Comparison of ENCODE assay signal across 18 cellular contexts in genomic region chr12:71655495-71655894, GRCh38. TPM values are rescaled to one million over a fixed set of nuclear protein-coding genes. Genes with fewer than 3 reads are reported as not detected.
A peak's percentile ranks its signal among the peaks of the same experiment; 100 is the strongest.
DNase-seq lines count a peak whose midpoint lies in the region; ATAC-seq and TF ChIP-seq lines count a peak whose summit lies in the region.
"Had no signal": no experiment of that assay in that cellular context is flagged by ENCODE, and none has a peak within 500 bp of the region (broad histone marks: within the 10 kb centered on the region; RNA-seq: fewer than 3 reads in every experiment).

No MANE protein-coding gene starts in this region.

- H3K9me3 Mint-ChIP-seq in activated naive CD4-positive, alpha-beta T cell treated with anti-CD3 and anti-CD28 coated beads, Interleukin-2, amount 50 U/mL, for 24 hours: no peaks in the 10 kb centered on the region
- H3K9me3 Mint-ChIP-seq in activated naive CD4-positive, alpha-beta T cell treated with anti-CD3 and anti-CD28 coated beads, Interleukin-2, amount 50 U/mL, for 72 hours: no peaks in the 10 kb centered on the region
- no peaks in the 10 kb centered on the region for H3K9me3 Mint-ChIP-seq in T-cell
- H3K9me3 Mint-ChIP-seq in stimulated activated effector memory CD8-positive, alpha-beta T cell treated with anti-CD3 and anti-CD28 coated beads, Interleukin-12 subunit alpha, Interleukin-12 subunit beta, amount 100 ng/mL, for 72 hours: no peaks in the 10 kb centered on the region

- peak overlapping the region; percentile 23 for H3K4me3 ChIP-seq in coronary artery
- H3K4me3 ChIP-seq in vagina: no peak overlapping the region
- H3K4me3 ChIP-seq: sigmoid colon, thoracic aorta had no signal

- no peak for DNase-seq in activated naive CD4-positive, alpha-beta T cell treated with anti-CD3 and anti-CD28 coated beads, Interleukin-2, amount 50 U/mL, for 72 hours (ENCODE audit: low spot score in 2 of 2)
- DNase-seq in T-cell (no peak), coronary artery (ENCODE audit: low spot score) (no peak), SK-N-DZ (ENCODE audit: low spot score) (no peak), activated gamma-delta T cell (lab: John Stamatoyannopoulos, UW) (no peak), vagina (ENCODE audit: extremely low spot score in 2 of 2) (no peak)
- no peak for DNase-seq in stimulated activated effector memory CD8-positive, alpha-beta T cell treated with anti-CD3 and anti-CD28 coated beads, Interleukin-12 subunit alpha, Interleukin-12 subunit beta, amount 100 ng/mL, for 72 hours (ENCODE audit: low spot score in 2 of 2)
- DNase-seq: activated CD4-positive, alpha-beta T cell treated with anti-CD3 and anti-CD28 coated beads for 48 hours; activated effector memory CD4-positive, alpha-beta T cell treated with anti-CD3 and anti-CD28 coated beads, Interleukin-2, amount 50 U/mL, for 16 hours; effector CD8-positive, alpha-beta T cell; kidney glomerular epithelial cell; NCI-H345; nucleus accumbens; SHP77 treated with DMSO at 0.1 percent for 48 hours; sigmoid colon; T1000 had no signal

- H3K27ac Mint-ChIP-seq in activated naive CD4-positive, alpha-beta T cell treated with anti-CD3 and anti-CD28 coated beads, Interleukin-2, amount 50 U/mL, for 24 hours: no peak overlapping the region
- peak overlapping the region in 1 of 2 donors; percentile 27 for H3K27ac Mint-ChIP-seq in activated naive CD4-positive, alpha-beta T cell treated with anti-CD3 and anti-CD28 coated beads, Interleukin-2, amount 50 U/mL, for 72 hours
- peak overlapping the region; percentile 46 to 48 for H3K27ac Mint-ChIP-seq in T-cell
- H3K27ac Mint-ChIP-seq in stimulated activated effector memory CD8-positive, alpha-beta T cell treated with anti-CD3 and anti-CD28 coated beads, Interleukin-12 subunit alpha, Interleukin-12 subunit beta, amount 100 ng/mL, for 72 hours: peak overlapping the region; percentile 47

- H3K27me3 ChIP-seq in vagina: no peaks in the 10 kb centered on the region
- H3K27me3 ChIP-seq: sigmoid colon had no signal

- no peak overlapping the region for H3K27ac ChIP-seq in coronary artery
- no peak overlapping the region for H3K27ac ChIP-seq in vagina
- H3K27ac ChIP-seq: sigmoid colon, thoracic aorta had no signal

- intact Hi-C loops in vagina (cut with DNase I): no loop called here

- H3K4me1 ChIP-seq in vagina: peaks cover 39% of the 10 kb centered on the region

- TF ChIP-seq POLR2A in vagina (IDR thresholded peaks at IDR 0.05): no peak

- TF ChIP-seq CTCF in coronary artery (IDR thresholded peaks at IDR 0.05) (no peak), vagina (IDR thresholded peaks at IDR 0.05) (no peak)

- CTCF ChIA-PET in T-cell (lab: Charles Lee): interaction anchor here in 1 of 2 donors (1.3 kb wide), 1 partner anchor 91 kb away, joined by 4 read pairs; no protein-coding TSS in a partner anchor

- peaks cover 30% of the 10 kb centered on the region for H3K36me3 Mint-ChIP-seq in activated naive CD4-positive, alpha-beta T cell treated with anti-CD3 and anti-CD28 coated beads, Interleukin-2, amount 50 U/mL, for 24 hours
- H3K36me3 Mint-ChIP-seq in activated naive CD4-positive, alpha-beta T cell treated with anti-CD3 and anti-CD28 coated beads, Interleukin-2, amount 50 U/mL, for 72 hours: peaks cover 24 to 29% of the 10 kb centered on the region in 2 donors
- peaks cover 41% of the 10 kb centered on the region for H3K36me3 Mint-ChIP-seq in T-cell
- no peaks in the 10 kb centered on the region for H3K36me3 Mint-ChIP-seq in stimulated activated effector memory CD8-positive, alpha-beta T cell treated with anti-CD3 and anti-CD28 coated beads, Interleukin-12 subunit alpha, Interleukin-12 subunit beta, amount 100 ng/mL, for 72 hours

- H3K27me3 Mint-ChIP-seq in activated naive CD4-positive, alpha-beta T cell treated with anti-CD3 and anti-CD28 coated beads, Interleukin-2, amount 50 U/mL, for 24 hours: no peaks in the 10 kb centered on the region
- H3K27me3 Mint-ChIP-seq in T-cell: no peaks in the 10 kb centered on the region

- ATAC-seq in activated naive CD4-positive, alpha-beta T cell treated with anti-CD3 and anti-CD28 coated beads, Interleukin-2, amount 50 U/mL, for 72 hours: no peak
- ATAC-seq in T-cell (replicated peaks in 1 of 4): no peak
- ATAC-seq in stimulated activated effector memory CD8-positive, alpha-beta T cell treated with anti-CD3 and anti-CD28 coated beads, Interleukin-12 subunit alpha, Interleukin-12 subunit beta, amount 100 ng/mL, for 72 hours: no peak

- POLR2A ChIA-PET in T-cell (lab: Charles Lee): no interaction called here

- no peaks in the 10 kb centered on the region for H3K9me3 ChIP-seq in vagina
- H3K9me3 ChIP-seq: sigmoid colon, thoracic aorta had no signal

- H3K36me3 ChIP-seq in vagina: peaks cover 0 to 40% of the 10 kb centered on the region in 2 donors

- peaks cover 53% of the 10 kb centered on the region for H3K4me1 Mint-ChIP-seq in activated naive CD4-positive, alpha-beta T cell treated with anti-CD3 and anti-CD28 coated beads, Interleukin-2, amount 50 U/mL, for 24 hours
- peaks cover 29 to 53% (median 53%) of the 10 kb centered on the region in 3 donors for H3K4me1 Mint-ChIP-seq in T-cell
- peaks cover 33% of the 10 kb centered on the region for H3K4me1 Mint-ChIP-seq in stimulated activated effector memory CD8-positive, alpha-beta T cell treated with anti-CD3 and anti-CD28 coated beads, Interleukin-12 subunit alpha, Interleukin-12 subunit beta, amount 100 ng/mL, for 72 hours

- H3K4me3 Mint-ChIP-seq in activated naive CD4-positive, alpha-beta T cell treated with anti-CD3 and anti-CD28 coated beads, Interleukin-2, amount 50 U/mL, for 24 hours: peak overlapping the region; percentile 82
- peak overlapping the region; percentile 21 to 63 (median 54) for H3K4me3 Mint-ChIP-seq in T-cell
- H3K4me3 Mint-ChIP-seq in stimulated activated effector memory CD8-positive, alpha-beta T cell treated with anti-CD3 and anti-CD28 coated beads, Interleukin-12 subunit alpha, Interleukin-12 subunit beta, amount 100 ng/mL, for 72 hours: peak overlapping the region; percentile 31

RNA-seq across cellular contexts. Expression of gene ZFC3H1, which starts 8.2 kb away (rescaled TPM):
- total RNA-seq in activated naive CD4-positive, alpha-beta T cell treated with anti-CD3 and anti-CD28 coated beads, Interleukin-2, amount 50 U/mL, for 72 hours: 10 to 100 TPM; 71.3 to 88.8 TPM
- total RNA-seq in T-cell (100 to 1,000 TPM in 3 of 5 donors, 10 to 100 TPM in 2; 85.5 to 146 (median 106) TPM), vagina (121 TPM)
- 8.3 and 9.6 TPM in 2 replicates for polyA plus RNA-seq in SK-N-DZ (2014; cell fraction: cytosol; rRNA removed)
- polyA plus RNA-seq in SK-N-DZ (2014; cell fraction: nucleus; rRNA removed): 79.3 and 145 TPM in 2 replicates

RNA-seq across cellular contexts. Expression of gene THAP2, which starts 8.6 kb away (rescaled TPM):
- total RNA-seq in activated naive CD4-positive, alpha-beta T cell treated with anti-CD3 and anti-CD28 coated beads, Interleukin-2, amount 50 U/mL, for 72 hours: 1 to 10 TPM; 7.2 to 7.8 TPM
- total RNA-seq in T-cell: 10 to 100 TPM in 2 of 5 donors, 1 to 10 TPM in 3; 8.3 to 23.1 (median 8.6) TPM
- 9.8 and 10.6 TPM in 2 replicates for polyA plus RNA-seq in SK-N-DZ (2014; cell fraction: cytosol; rRNA removed)
- 16.2 and 21.8 TPM in 2 replicates for polyA plus RNA-seq in SK-N-DZ (2014; cell fraction: nucleus; rRNA removed)
- 4.7 TPM for total RNA-seq in vagina

RNA-seq across cellular contexts. Expression of gene TMEM19, which starts 30.4 kb away (rescaled TPM):
- total RNA-seq in activated naive CD4-positive, alpha-beta T cell treated with anti-CD3 and anti-CD28 coated beads, Interleukin-2, amount 50 U/mL, for 72 hours: 10 to 100 TPM; 13.7 to 15.1 TPM
- 10 to 100 TPM; 14.1 to 21.5 (median 17.7) TPM for total RNA-seq in T-cell
- polyA plus RNA-seq in SK-N-DZ (2014; cell fraction: cytosol; rRNA removed): 10.1 and 18.6 TPM in 2 replicates
- polyA plus RNA-seq in SK-N-DZ (2014; cell fraction: nucleus; rRNA removed): 4.8 and 5.3 TPM in 2 replicates
- total RNA-seq in vagina: 19.6 TPM

Comparison
In these comparisons a context has a peak if more than half of its experiments do, and no peak if none do; other contexts are left out.
1. H3K4me3 Mint-ChIP-seq: peak in every context shown above with its lines; median percentile 82 in activated naive CD4-positive, alpha-beta T cell treated with anti-CD3 and anti-CD28 coated beads, Interleukin-2, amount 50 U/mL, for 24 hours; 54 in T-cell; 31 in stimulated activated effector memory CD8-positive, alpha-beta T cell treated with anti-CD3 and anti-CD28 coated beads, Interleukin-12 subunit alpha, Interleukin-12 subunit beta, amount 100 ng/mL, for 72 hours.